ENCODE assay signal across 13 cellular contexts in the genomic region with DNA sequence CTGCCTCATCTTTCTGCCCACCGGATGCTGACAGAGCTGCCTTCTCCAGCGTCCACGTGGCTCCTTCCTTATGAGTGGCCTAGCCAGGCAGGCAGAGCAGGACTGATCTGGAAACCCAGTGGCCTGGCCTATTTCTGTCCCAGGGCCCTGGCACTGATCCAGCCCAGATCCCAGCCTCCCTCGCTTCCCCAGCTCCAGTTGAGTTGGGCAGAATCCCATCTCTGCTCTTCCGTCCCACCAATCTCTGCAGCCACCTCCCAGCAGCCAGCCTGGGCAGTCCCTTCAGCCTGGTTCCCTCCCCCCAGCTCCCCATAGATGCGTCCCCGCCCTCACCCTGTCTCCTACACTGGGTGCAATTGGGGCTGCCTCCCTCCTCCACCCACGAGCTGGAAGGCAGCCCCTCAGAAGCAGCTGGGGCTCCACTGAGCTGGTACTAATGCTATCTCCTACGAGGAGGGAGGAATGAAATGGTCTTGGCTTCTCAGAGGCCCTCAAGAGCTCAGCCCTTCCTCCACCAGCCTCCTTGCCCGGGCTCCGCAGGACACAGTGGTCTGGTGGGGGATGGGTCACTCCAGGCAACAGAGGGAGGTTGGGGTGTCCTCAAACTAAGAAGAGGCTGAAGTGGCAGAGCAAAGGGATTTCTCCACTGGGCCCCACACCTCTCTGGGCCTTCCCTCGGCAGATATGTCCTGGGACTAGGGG.
DNase-seq lines count a peak whose midpoint lies in the region; ATAC-seq and TF ChIP-seq lines count a peak whose summit lies in the region.
"Had no signal": no experiment of that assay in that cellular context is flagged by ENCODE, and none has a peak within 500 bp of the region (broad histone marks: within the 10 kb centered on the region; RNA-seq: fewer than 3 reads in every experiment).

No MANE protein-coding gene starts in this region.

- H3K27me3 Mint-ChIP-seq in GM23338 (ENCODE audit: insufficient read depth, low read depth, poor library complexity): peaks cover 3% of the 10 kb centered on the region
- H3K27me3 Mint-ChIP-seq in activated T-cell treated with anti-CD3 and anti-CD28 coated beads, Interleukin-2, amount 50 U/mL, for 72 hours (ENCODE audit: low read depth): peaks cover 10% of the 10 kb centered on the region
- H3K27me3 Mint-ChIP-seq: dendritic cell treated with granulocyte-macrophage colony-stimulating factor and Interleukin-4, amounts not matched to agents 40 ng/mL and 50 ng/mL, for 4 days had no signal

- H4K8ac ChIP-seq in mesenchymal stem cell (ENCODE audit: low read length): peak overlapping the region; percentile 82

- H3K4me1 ChIP-seq in GM23338 (ENCODE audit: insufficient read depth) (no peaks in the 10 kb centered on the region), fibroblast of lung (ENCODE audit: control insufficient read depth, extremely low read depth, insufficient read depth, low read length) (no peaks in the 10 kb centered on the region), mesenchymal stem cell (ENCODE audit: control insufficient read depth, insufficient read depth, low read depth, low read length) (peaks cover 4% of the 10 kb centered on the region), smooth muscle cell (ENCODE audit: low read depth) (no peaks in the 10 kb centered on the region)

- H3K36me3 Mint-ChIP-seq in GM23338 (ENCODE audit: low read depth): no peaks in the 10 kb centered on the region
- no peaks in the 10 kb centered on the region for H3K36me3 Mint-ChIP-seq in activated T-cell treated with anti-CD3 and anti-CD28 coated beads, Interleukin-2, amount 50 U/mL, for 72 hours (ENCODE audit: insufficient read depth in 2 of 2)

- TF ChIP-seq CTCF in GM23338 (conservative IDR thresholded peaks at IDR 0.05; ENCODE audit: low read depth in 2 of 2) (no peak), fibroblast of lung (conservative IDR thresholded peaks at IDR 0.05 in 1 of 2, IDR thresholded peaks at IDR 0.05 in 1 of 2; ENCODE audit: low read depth in 1 of 2, low read length in 2 of 2) (no peak), smooth muscle cell (IDR thresholded peaks at IDR 0.05; ENCODE audit: borderline replicate concordance, insufficient read depth, poor library complexity, severe bottlenecking) (no peak)

- H2BK5ac ChIP-seq in mesenchymal stem cell (ENCODE audit: low read depth, low read length, poor library complexity, severe bottlenecking): no peak overlapping the region

- no peaks in the 10 kb centered on the region for H3K79me1 ChIP-seq in mesenchymal stem cell (replicated peaks; ENCODE audit: low read length, poor library complexity, severe bottlenecking)

- no peak for DNase-seq in GM23338 (ENCODE audit: low spot score)
- DNase-seq in fibroblast of lung (ENCODE audit: low read depth in 2 of 2): no peak
- DNase-seq in mesenchymal stem cell: no peak
- peak; percentile 9 for DNase-seq in smooth muscle cell (lab: John Stamatoyannopoulos, UW; ENCODE audit: unreplicated experiment)
- DNase-seq in HEK293T (ENCODE audit: extremely low spot score): no peak
- DNase-seq in NCI-H1048 (lab: John Stamatoyannopoulos, UW): no peak
- DNase-seq in activated T-cell treated with anti-CD3 and anti-CD28 coated beads, Interleukin-2, amount 50 U/mL, for 72 hours: no peak
- DNase-seq in A172 (ENCODE audit: low spot score): no peak
- DNase-seq: GDM1, OCI-M1, WERI-Rb-1 had no signal

- no peak overlapping the region for H2AK5ac ChIP-seq in mesenchymal stem cell (ENCODE audit: low read length, severe bottlenecking)

- ATAC-seq in GM23338: peak; percentile 38
- no peak for ATAC-seq in activated T-cell treated with anti-CD3 and anti-CD28 coated beads, Interleukin-2, amount 50 U/mL, for 72 hours (replicated peaks in 1 of 2)

- H3K27ac ChIP-seq in GM23338 (ENCODE audit: low read depth) (no peak overlapping the region), fibroblast of lung (ENCODE audit: insufficient read depth, low read length) (no peak overlapping the region), mesenchymal stem cell (ENCODE audit: low read length, poor library complexity, severe bottlenecking) (no peak overlapping the region), smooth muscle cell (ENCODE audit: low read depth) (no peak overlapping the region)
- H3K27ac ChIP-seq: WERI-Rb-1 had no signal

- no peak overlapping the region for H3K23ac ChIP-seq in mesenchymal stem cell (ENCODE audit: low read length in 2 of 2)

- H2AFZ ChIP-seq in GM23338 (no peak overlapping the region), fibroblast of lung (ENCODE audit: low read length) (peak overlapping the region; percentile 13), mesenchymal stem cell (ENCODE audit: low read depth, low read length) (no peak overlapping the region), smooth muscle cell (ENCODE audit: low read depth) (no peak overlapping the region)

- H3K4me3 ChIP-seq in GM23338 (no peak overlapping the region), fibroblast of lung (replicated peaks in 1 of 4; ENCODE audit: control extremely low read depth in 1 of 4, insufficient read depth in 1 of 4, low read depth in 3 of 4, low read length in 4 of 4) (no peak overlapping the region), mesenchymal stem cell (ENCODE audit: insufficient read depth in 1 of 2, low read depth in 1 of 2, low read length in 2 of 2) (no peak overlapping the region), smooth muscle cell (no peak overlapping the region)

- H3K79me2 ChIP-seq in GM23338 (replicated peaks; ENCODE audit: insufficient read depth) (no peaks in the 10 kb centered on the region), fibroblast of lung (ENCODE audit: control insufficient read depth, insufficient read depth, low read length) (no peaks in the 10 kb centered on the region), smooth muscle cell (ENCODE audit: low read depth) (no peaks in the 10 kb centered on the region)

- H3K14ac ChIP-seq in mesenchymal stem cell (ENCODE audit: low read length in 2 of 2): no peak overlapping the region

- 77% methylated on average over 8 of the region's 12 CpGs for WGBS in mesenchymal stem cell
- 64% methylated on average over 12 of the region's 12 CpGs for WGBS in smooth muscle cell (ENCODE audit: low lambda C conversion rate)

- peak overlapping the region in 1 of 2 experiments; percentile 18 for H3K18ac ChIP-seq in mesenchymal stem cell (ENCODE audit: low read depth in 1 of 2, low read length in 2 of 2)

- no peak overlapping the region for H2BK120ac ChIP-seq in mesenchymal stem cell (ENCODE audit: low read depth, low read length)

- no peaks in the 10 kb centered on the region for H3K9me2 ChIP-seq in GM23338 (ENCODE audit: insufficient read depth)

- CTCF ChIA-PET in HEK293T (lab: Yijun Ruan, JAX): interaction anchor here (0.9 kb wide), 1 partner anchor 10 kb away, joined by 3 read pairs; no protein-coding TSS in a partner anchor

- no peaks in the 10 kb centered on the region for H3K9me3 ChIP-seq in fibroblast of lung (ENCODE audit: control insufficient read depth, insufficient read depth, low read depth, low read length)
- peaks cover 3% of the 10 kb centered on the region for H3K9me3 ChIP-seq in mesenchymal stem cell (ENCODE audit: control insufficient read depth, low read length)
- no peaks in the 10 kb centered on the region for H3K9me3 ChIP-seq in smooth muscle cell (replicated peaks; ENCODE audit: low read depth)

- H3F3A ChIP-seq in GM23338 (replicated peaks; ENCODE audit: low read depth) (no peaks in the 10 kb centered on the region), smooth muscle cell (ENCODE audit: low read depth) (no peaks in the 10 kb centered on the region)

- H3K4me1 Mint-ChIP-seq in GM23338: peaks cover 9% of the 10 kb centered on the region; the same call in 2 of the 3 replicates
- H3K4me1 Mint-ChIP-seq in activated T-cell treated with anti-CD3 and anti-CD28 coated beads, Interleukin-2, amount 50 U/mL, for 72 hours (ENCODE audit: low read depth): no peaks in the 10 kb centered on the region

- H4K91ac ChIP-seq in mesenchymal stem cell (ENCODE audit: low read length): peak overlapping the region; percentile 50

- H2BK15ac ChIP-seq in mesenchymal stem cell (ENCODE audit: low read depth, poor library complexity, severe bottlenecking): no peak overlapping the region

- no peaks in the 10 kb centered on the region for H4K20me1 ChIP-seq in GM23338 (replicated peaks; ENCODE audit: insufficient read depth)
- H4K20me1 ChIP-seq in fibroblast of lung (ENCODE audit: control insufficient read depth, extremely low read depth, insufficient read depth, low read length): no peaks in the 10 kb centered on the region
- no peaks in the 10 kb centered on the region for H4K20me1 ChIP-seq in smooth muscle cell (ENCODE audit: low read depth)

- H3K4ac ChIP-seq in mesenchymal stem cell (ENCODE audit: low read depth in 1 of 2, low read length in 2 of 2): peak overlapping the region in 1 of 2 experiments; percentile 41

- POLR2A ChIA-PET in HEK293T (lab: Yijun Ruan, JAX): interaction anchor here (0.6 to 0.7 kb wide), 2 partner anchors 10 kb away, joined by 3 read pairs; no protein-coding TSS in a partner anchor

- no peak overlapping the region for H3K4me2 ChIP-seq in GM23338
- no peak overlapping the region for H3K4me2 ChIP-seq in fibroblast of lung (ENCODE audit: extremely low read depth, insufficient read depth, low read length)
- no peak overlapping the region for H3K4me2 ChIP-seq in mesenchymal stem cell (ENCODE audit: low read length, poor library complexity, severe bottlenecking)
- H3K4me2 ChIP-seq in smooth muscle cell: no peak overlapping the region

- H2BK12ac ChIP-seq in mesenchymal stem cell (ENCODE audit: low read length in 2 of 2): no peak overlapping the region

- no peaks in the 10 kb centered on the region; the same call in 2 of the 3 replicates for H3K9me3 Mint-ChIP-seq in GM23338
- H3K9me3 Mint-ChIP-seq in activated T-cell treated with anti-CD3 and anti-CD28 coated beads, Interleukin-2, amount 50 U/mL, for 72 hours: peaks cover 0 to 3% of the 10 kb centered on the region in 2 donors
- H3K9me3 Mint-ChIP-seq: activated T-helper 2 cell treated with anti-CD3 and anti-CD28 coated beads, Interferon-gamma antibody, Interleukin-2, Interleukin-4, amounts not matched to agents 10 μg/mL and 5 μg/mL and 100 μg/mL, durations not matched to agents 14 hours and 24 hours and 36 hours; dendritic cell treated with granulocyte-macrophage colony-stimulating factor and Interleukin-4, amounts not matched to agents 40 ng/mL and 50 ng/mL, for 4 days had no signal

- no peaks in the 10 kb centered on the region for H3K36me3 ChIP-seq in GM23338 (ENCODE audit: insufficient read depth)
- no peaks in the 10 kb centered on the region for H3K36me3 ChIP-seq in fibroblast of lung (ENCODE audit: control insufficient read depth, insufficient read depth, low read length)
- no peaks in the 10 kb centered on the region for H3K36me3 ChIP-seq in mesenchymal stem cell (ENCODE audit: control insufficient read depth in 1 of 2, insufficient read depth in 2 of 2, low read depth in 1 of 2, low read length in 2 of 2)
- H3K36me3 ChIP-seq in smooth muscle cell (ENCODE audit: low read depth): no peaks in the 10 kb centered on the region
- H3K36me3 ChIP-seq: WERI-Rb-1 had no signal

- H3K4me3 Mint-ChIP-seq in GM23338: no peak overlapping the region
- no peak overlapping the region for H3K4me3 Mint-ChIP-seq in activated T-cell treated with anti-CD3 and anti-CD28 coated beads, Interleukin-2, amount 50 U/mL, for 72 hours
- H3K4me3 Mint-ChIP-seq: dendritic cell treated with granulocyte-macrophage colony-stimulating factor and Interleukin-4, amounts not matched to agents 40 ng/mL and 50 ng/mL, for 4 days had no signal

- H3K9ac ChIP-seq in fibroblast of lung (ENCODE audit: insufficient read depth, low read length): no peak overlapping the region
- no peak overlapping the region for H3K9ac ChIP-seq in mesenchymal stem cell (ENCODE audit: low read length)
- no peak overlapping the region for H3K9ac ChIP-seq in smooth muscle cell (ENCODE audit: low read depth)

- no peak overlapping the region for H3K27ac Mint-ChIP-seq in GM23338
- no peak overlapping the region for H3K27ac Mint-ChIP-seq in activated T-cell treated with anti-CD3 and anti-CD28 coated beads, Interleukin-2, amount 50 U/mL, for 72 hours
- H3K27ac Mint-ChIP-seq: activated T-helper 2 cell treated with anti-CD3 and anti-CD28 coated beads, Interferon-gamma antibody, Interleukin-2, Interleukin-4, amounts not matched to agents 10 μg/mL and 5 μg/mL and 100 μg/mL, durations not matched to agents 14 hours and 24 hours and 36 hours; dendritic cell treated with granulocyte-macrophage colony-stimulating factor and Interleukin-4, amounts not matched to agents 40 ng/mL and 50 ng/mL, for 4 days had no signal

- H3K27me3 ChIP-seq in GM23338 (ENCODE audit: insufficient read depth) (no peaks in the 10 kb centered on the region), fibroblast of lung (ENCODE audit: control insufficient read depth, insufficient read depth, low read length) (no peaks in the 10 kb centered on the region), mesenchymal stem cell (ENCODE audit: control insufficient read depth in 1 of 2, insufficient read depth in 1 of 2, low read length in 2 of 2) (peaks cover 0 to 88% of the 10 kb centered on the region in 2 experiments), smooth muscle cell (ENCODE audit: low read depth) (no peaks in the 10 kb centered on the region)
